Comparison of ENCODE assay signal across 16 cellular contexts in genomic region chr7:46554688-46555422, GRCh38.
DNase-seq lines count a peak whose midpoint lies in the region; ATAC-seq lines count a peak whose summit lies in the region.
"Had no signal": no experiment of that assay in that cellular context is flagged by ENCODE, and none has a peak within 500 bp of the region (broad histone marks: within the 10 kb centered on the region; RNA-seq: fewer than 3 reads in every experiment).

No MANE protein-coding gene starts in this region.

- no peak overlapping the region for H3K4me3 Mint-ChIP-seq in activated T-helper 17 cell treated with anti-CD3 and anti-CD28 coated beads, Interleukin-2, amount 50 U/mL, for 72 hours
- H3K4me3 Mint-ChIP-seq: activated CD4-positive, alpha-beta memory T cell treated with anti-CD3 and anti-CD28 coated beads, Interleukin-2, amount 10 ng/mL, durations not matched to agents 7 days and 5 days; activated naive CD8-positive, alpha-beta T cell; activated T-cell treated with anti-CD3 and anti-CD28 coated beads, Interleukin-2, amount 50 U/mL, for 4 hours; CD8-positive, alpha-beta memory T cell; T-cell had no signal

- DNase-seq in ACHN: peak; percentile 29
- peak; percentile 44 for DNase-seq in HCEC 1CT
- DNase-seq in astrocyte of the hippocampus (ENCODE audit: low read depth, low spot score): peak; percentile 73
- DNase-seq in islet precursor cell: peak; percentile 68
- no peak for DNase-seq in GDM1 (lab: John Stamatoyannopoulos, UW)
- DNase-seq in globus pallidus (ENCODE audit: low spot score): no peak
- DNase-seq: activated CD4-positive, alpha-beta memory T cell treated with anti-CD3 and anti-CD28 coated beads, Interleukin-2, amount 10 ng/mL, durations not matched to agents 7 days and 5 days; activated T-cell treated with anti-CD3 and anti-CD28 coated beads, Interleukin-2, amount 50 U/mL, for 4 hours; CD8-positive, alpha-beta memory T cell; effector CD8-positive, alpha-beta T cell; NCI-H345; stimulated activated CD4-positive, alpha-beta T cell treated with anti-CD3 and anti-CD28 coated beads, Interleukin-4, amount 100 ng/mL, for 1 hour; T-cell had no signal

- no peaks in the 10 kb centered on the region for H3K4me1 Mint-ChIP-seq in activated T-helper 17 cell treated with anti-CD3 and anti-CD28 coated beads, Interleukin-2, amount 50 U/mL, for 72 hours
- H3K4me1 Mint-ChIP-seq: activated CD4-positive, alpha-beta memory T cell treated with anti-CD3 and anti-CD28 coated beads, Interleukin-2, amount 10 ng/mL, durations not matched to agents 7 days and 5 days; CD8-positive, alpha-beta memory T cell; T-cell had no signal

- no peaks in the 10 kb centered on the region for H3K27me3 Mint-ChIP-seq in activated T-helper 17 cell treated with anti-CD3 and anti-CD28 coated beads, Interleukin-2, amount 50 U/mL, for 72 hours
- H3K27me3 Mint-ChIP-seq: activated CD4-positive, alpha-beta memory T cell treated with anti-CD3 and anti-CD28 coated beads, Interleukin-2, amount 10 ng/mL, durations not matched to agents 7 days and 5 days; activated naive CD8-positive, alpha-beta T cell; CD8-positive, alpha-beta memory T cell; T-cell had no signal

- H3K9me3 Mint-ChIP-seq in activated T-helper 17 cell treated with anti-CD3 and anti-CD28 coated beads, Interleukin-2, amount 50 U/mL, for 72 hours: peaks cover 4% of the 10 kb centered on the region
- H3K9me3 Mint-ChIP-seq: activated T-cell treated with anti-CD3 and anti-CD28 coated beads, Interleukin-2, amount 50 U/mL, for 4 hours had no signal

- in situ Hi-C loops in ACHN (cut with HindIII; ENCODE audit: low pct_ligation_motif_present, low pct_unique_long_range_greater_than_20kb, low sequenced_read_pairs): no loop called here

- H3K36me3 Mint-ChIP-seq in activated T-helper 17 cell treated with anti-CD3 and anti-CD28 coated beads, Interleukin-2, amount 50 U/mL, for 72 hours (ENCODE audit: low read depth): no peaks in the 10 kb centered on the region
- H3K36me3 Mint-ChIP-seq: activated naive CD8-positive, alpha-beta T cell; CD8-positive, alpha-beta memory T cell; T-cell had no signal

- no peak for ATAC-seq in activated T-helper 17 cell treated with anti-CD3 and anti-CD28 coated beads, Interleukin-2, amount 50 U/mL, for 72 hours (replicated peaks)
- no peak for ATAC-seq in GM21529 (IDR thresholded peaks at IDR 0.05; ENCODE audit: unreplicated experiment)
- ATAC-seq: activated T-cell treated with anti-CD3 and anti-CD28 coated beads, Interleukin-2, amount 50 U/mL, for 4 hours; T-cell had no signal

- H3K27ac Mint-ChIP-seq in activated T-helper 17 cell treated with anti-CD3 and anti-CD28 coated beads, Interleukin-2, amount 50 U/mL, for 72 hours: no peak overlapping the region
- H3K27ac Mint-ChIP-seq: activated CD4-positive, alpha-beta memory T cell treated with anti-CD3 and anti-CD28 coated beads, Interleukin-2, amount 10 ng/mL, durations not matched to agents 7 days and 5 days; activated naive CD8-positive, alpha-beta T cell; CD8-positive, alpha-beta memory T cell; T-cell had no signal

Comparison
In these comparisons a context has a peak if more than half of its experiments do, and no peak if none do; other contexts are left out.
1. DNase-seq: peak in ACHN (single experiment), HCEC 1CT (single experiment), astrocyte of the hippocampus (single experiment) and islet precursor cell (single experiment); none in GDM1 (single experiment) and globus pallidus (single experiment).